In the genomic region with DNA sequence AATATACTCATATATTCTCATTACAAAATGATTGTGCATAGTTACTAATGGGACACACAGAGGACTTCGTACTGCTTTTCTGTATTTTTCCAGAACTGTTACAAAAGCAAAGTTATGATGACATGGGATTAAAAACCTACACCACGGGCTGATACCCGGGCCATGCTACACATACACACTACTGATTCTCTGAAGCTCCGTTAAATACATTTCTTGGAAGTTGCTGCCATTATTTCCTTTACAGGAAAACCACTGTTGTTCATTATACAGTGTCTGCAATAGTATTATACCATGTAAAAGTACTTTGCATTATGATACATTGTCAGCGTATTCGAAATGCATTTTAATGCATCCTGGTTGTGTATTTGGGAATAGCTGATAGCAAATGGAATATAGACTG, we compare ENCODE assay signal across 21 cellular contexts. TPM values are rescaled to one million over a fixed set of nuclear protein-coding genes. Genes with fewer than 3 reads are reported as not detected.
DNase-seq lines count a peak whose midpoint lies in the region; ATAC-seq, FAIRE-seq and TF ChIP-seq lines count a peak whose summit lies in the region.
"Had no signal": no experiment of that assay in that cellular context is flagged by ENCODE, and none has a peak within 500 bp of the region (broad histone marks: within the 10 kb centered on the region; RNA-seq: fewer than 3 reads in every experiment).

No MANE protein-coding gene starts in this region.

- H3K27ac Mint-ChIP-seq in activated naive CD8-positive, alpha-beta T cell treated with anti-CD3 and anti-CD28 coated beads, Interleukin-2, amount 10 ng/mL, durations not matched to agents 7 days and 5 days = no peak overlapping the region
- H3K27ac Mint-ChIP-seq in activated naive CD8-positive, alpha-beta T cell treated with anti-CD3 and anti-CD28 coated beads for 36 hours = no peak overlapping the region
- H3K27ac Mint-ChIP-seq in natural killer cell treated with Interleukin-12 subunit alpha and Interleukin-12 subunit beta and Interleukin-15 and Interleukin-18, amount 100 ng/mL, for 72 hours = no peak overlapping the region
- H3K27ac Mint-ChIP-seq: CD4-positive, CD25-positive, alpha-beta regulatory T cell; CD8-positive, alpha-beta T cell had no signal

- peaks cover 6% of the 10 kb centered on the region for H4K20me1 ChIP-seq in Karpas-422 (ENCODE audit: insufficient read depth, low read depth, low read length)

- peak; percentile 45 for ATAC-seq in activated naive CD8-positive, alpha-beta T cell treated with anti-CD3 and anti-CD28 coated beads, Interleukin-2, amount 10 ng/mL, durations not matched to agents 7 days and 5 days (ENCODE audit: low read depth)
- no peak for ATAC-seq in natural killer cell treated with Interleukin-12 subunit alpha and Interleukin-12 subunit beta and Interleukin-15 and Interleukin-18, amount 100 ng/mL, for 72 hours
- no peak for ATAC-seq in GM18502 (IDR thresholded peaks at IDR 0.05; ENCODE audit: poor library complexity, unreplicated experiment)
- ATAC-seq: A549; CD8-positive, alpha-beta T cell; GM12878 had no signal

- no peak for DNase-seq in activated naive CD8-positive, alpha-beta T cell treated with anti-CD3 and anti-CD28 coated beads, Interleukin-2, amount 10 ng/mL, durations not matched to agents 7 days and 5 days
- no peak for DNase-seq in activated naive CD8-positive, alpha-beta T cell treated with anti-CD3 and anti-CD28 coated beads for 36 hours
- DNase-seq in GM18507 (ENCODE audit: extremely low spot score, insufficient read length, low read depth) (no peak), Karpas-422 (no peak), A673 (ENCODE audit: low spot score) (no peak)
- no peak for DNase-seq in natural killer cell treated with Interleukin-12 subunit alpha and Interleukin-12 subunit beta and Interleukin-15 and Interleukin-18, amount 100 ng/mL, for 72 hours (ENCODE audit: low spot score)
- DNase-seq: 8988T; Caco-2; CD8-positive, alpha-beta T cell; DMS153; EL; GDM1; GM23248; H7; HCEC 1CT had no signal

- FAIRE-seq in GM18507 (lab: Jason Lieb, UNC) = peak; percentile 21
- FAIRE-seq: A549, GM12878, H1 had no signal

- peaks cover 41% of the 10 kb centered on the region for H3K27me3 Mint-ChIP-seq in activated naive CD8-positive, alpha-beta T cell treated with anti-CD3 and anti-CD28 coated beads, Interleukin-2, amount 10 ng/mL, durations not matched to agents 7 days and 5 days
- H3K27me3 Mint-ChIP-seq in activated naive CD8-positive, alpha-beta T cell treated with anti-CD3 and anti-CD28 coated beads for 36 hours = peaks cover 36% of the 10 kb centered on the region
- peaks cover 29 to 54% of the 10 kb centered on the region in 2 donors for H3K27me3 Mint-ChIP-seq in natural killer cell treated with Interleukin-12 subunit alpha and Interleukin-12 subunit beta and Interleukin-15 and Interleukin-18, amount 100 ng/mL, for 72 hours

- no peak overlapping the region for H3K4me3 ChIP-seq in Karpas-422 (ENCODE audit: low read length)
- H3K4me3 ChIP-seq in A673 (ENCODE audit: low read depth, low read length, poor library complexity, severe bottlenecking) = no peak overlapping the region
- H3K4me3 ChIP-seq: A549, GM12878, GM23248 had no signal

- H2AFZ ChIP-seq in Karpas-422 (ENCODE audit: low read length) = no peak overlapping the region
- H2AFZ ChIP-seq: GM23248 had no signal

- POLR2A ChIA-PET in activated naive CD8-positive, alpha-beta T cell treated with anti-CD3 and anti-CD28 coated beads, Interleukin-2, amount 10 ng/mL, durations not matched to agents 7 days and 5 days (lab: Charles Lee) = no interaction called here
- POLR2A ChIA-PET in A673 (lab: Charles Lee; ENCODE audit: low non-redundant PET) = no interaction called here

- no peak overlapping the region for H3K9ac ChIP-seq in Karpas-422 (ENCODE audit: low read length)
- H3K9ac ChIP-seq: GM23248 had no signal

- intact Hi-C loops in A673 (cut with micrococcal nuclease; ENCODE audit: unreplicated experiment) = no loop called here

- H3K4me1 ChIP-seq in Karpas-422 (ENCODE audit: low read length) (peaks cover 100% of the 10 kb centered on the region), A673 (ENCODE audit: insufficient read depth, low read length, poor library complexity, severe bottlenecking) (no peaks in the 10 kb centered on the region)
- H3K4me1 ChIP-seq: A549, Caco-2 had no signal

- H3K79me2 ChIP-seq in Karpas-422 (ENCODE audit: low read length) = peaks cover 99% of the 10 kb centered on the region

- H3K36me3 Mint-ChIP-seq in activated naive CD8-positive, alpha-beta T cell treated with anti-CD3 and anti-CD28 coated beads, Interleukin-2, amount 10 ng/mL, durations not matched to agents 7 days and 5 days = peaks cover 1% of the 10 kb centered on the region
- no peaks in the 10 kb centered on the region for H3K36me3 Mint-ChIP-seq in activated naive CD8-positive, alpha-beta T cell treated with anti-CD3 and anti-CD28 coated beads for 36 hours
- H3K36me3 Mint-ChIP-seq in natural killer cell treated with Interleukin-12 subunit alpha and Interleukin-12 subunit beta and Interleukin-15 and Interleukin-18, amount 100 ng/mL, for 72 hours = no peaks in the 10 kb centered on the region
- H3K36me3 Mint-ChIP-seq: CD4-positive, CD25-positive, alpha-beta regulatory T cell; CD8-positive, alpha-beta T cell had no signal

- H3K27me3 ChIP-seq in Karpas-422 (ENCODE audit: low read length) = no peaks in the 10 kb centered on the region
- no peaks in the 10 kb centered on the region for H3K27me3 ChIP-seq in A673 (replicated peaks; ENCODE audit: insufficient read depth, low read depth, low read length, poor library complexity)

- H3K9me3 ChIP-seq in Karpas-422 (ENCODE audit: low read length) (no peaks in the 10 kb centered on the region), A673 (ENCODE audit: low read depth, low read length, poor library complexity, severe bottlenecking) (no peaks in the 10 kb centered on the region)
- H3K9me3 ChIP-seq: A549, Caco-2 had no signal

- BruUV-seq in A673 (replicated peaks; lab: Mats Ljungman, UMichigan) = no TSS peak

- H3K4me3 Mint-ChIP-seq in activated naive CD8-positive, alpha-beta T cell treated with anti-CD3 and anti-CD28 coated beads, Interleukin-2, amount 10 ng/mL, durations not matched to agents 7 days and 5 days = peak overlapping the region; percentile 15
- no peak overlapping the region for H3K4me3 Mint-ChIP-seq in activated naive CD8-positive, alpha-beta T cell treated with anti-CD3 and anti-CD28 coated beads for 36 hours
- no peak overlapping the region for H3K4me3 Mint-ChIP-seq in natural killer cell treated with Interleukin-12 subunit alpha and Interleukin-12 subunit beta and Interleukin-15 and Interleukin-18, amount 100 ng/mL, for 72 hours
- H3K4me3 Mint-ChIP-seq: CD4-positive, CD25-positive, alpha-beta regulatory T cell; CD8-positive, alpha-beta T cell had no signal

- TF ChIP-seq CTCF in A673 (conservative IDR thresholded peaks at IDR 0.05; ENCODE audit: low read depth, low read length) = no peak

- peaks cover 19% of the 10 kb centered on the region for H3K4me1 Mint-ChIP-seq in activated naive CD8-positive, alpha-beta T cell treated with anti-CD3 and anti-CD28 coated beads, Interleukin-2, amount 10 ng/mL, durations not matched to agents 7 days and 5 days
- peaks cover 6% of the 10 kb centered on the region for H3K4me1 Mint-ChIP-seq in activated naive CD8-positive, alpha-beta T cell treated with anti-CD3 and anti-CD28 coated beads for 36 hours
- no peaks in the 10 kb centered on the region for H3K4me1 Mint-ChIP-seq in natural killer cell treated with Interleukin-12 subunit alpha and Interleukin-12 subunit beta and Interleukin-15 and Interleukin-18, amount 100 ng/mL, for 72 hours (ENCODE audit: low read depth in 2 of 2)

- no peaks in the 10 kb centered on the region for H3K9me2 ChIP-seq in Karpas-422 (replicated peaks; ENCODE audit: insufficient read depth, low read length)

- H3K36me3 ChIP-seq in Karpas-422 (ENCODE audit: insufficient read depth, low read length) (peaks cover 78% of the 10 kb centered on the region), A673 (ENCODE audit: insufficient read depth, low read length, poor library complexity, severe bottlenecking) (no peaks in the 10 kb centered on the region)

- CTCF ChIA-PET in A673 (lab: Charles Lee) = no interaction called here

- H3K27ac ChIP-seq in Karpas-422 (ENCODE audit: low read length) (peak overlapping the region; percentile 20; the same call in 1 of the 2 replicates), A673 (ENCODE audit: low read depth, low read length, poor library complexity, severe bottlenecking) (no peak overlapping the region)
- H3K27ac ChIP-seq: A549, C4-2B, GM23248 had no signal

- H3K9me3 Mint-ChIP-seq in activated naive CD8-positive, alpha-beta T cell treated with anti-CD3 and anti-CD28 coated beads, Interleukin-2, amount 10 ng/mL, durations not matched to agents 7 days and 5 days = peaks cover 2% of the 10 kb centered on the region
- no peaks in the 10 kb centered on the region for H3K9me3 Mint-ChIP-seq in activated naive CD8-positive, alpha-beta T cell treated with anti-CD3 and anti-CD28 coated beads for 36 hours
- no peaks in the 10 kb centered on the region for H3K9me3 Mint-ChIP-seq in natural killer cell treated with Interleukin-12 subunit alpha and Interleukin-12 subunit beta and Interleukin-15 and Interleukin-18, amount 100 ng/mL, for 72 hours
- H3K9me3 Mint-ChIP-seq: CD8-positive, alpha-beta T cell had no signal

- no peak overlapping the region for H3K4me2 ChIP-seq in Karpas-422 (ENCODE audit: low read depth, low read length, poor library complexity, severe bottlenecking)
- H3K4me2 ChIP-seq: A549 had no signal

RNA-seq across cellular contexts. Expression of a gene that starts 32.5 kb away (rescaled TPM):
- total RNA-seq in activated naive CD8-positive, alpha-beta T cell treated with anti-CD3 and anti-CD28 coated beads, Interleukin-2, amount 10 ng/mL, durations not matched to agents 7 days and 5 days = under 1 TPM; 0.17 to 0.48 TPM
- total RNA-seq in activated naive CD8-positive, alpha-beta T cell treated with anti-CD3 and anti-CD28 coated beads for 36 hours = under 1 TPM; 0.21 to 0.22 TPM
- total RNA-seq in Karpas-422 (2014; rRNA removed; shearing (Covaris generic); ENCODE audit: low replicate concordance) = 93.1 and 101 TPM in 2 replicates
- total RNA-seq in natural killer cell treated with Interleukin-12 subunit alpha and Interleukin-12 subunit beta and Interleukin-15 and Interleukin-18, amount 100 ng/mL, for 72 hours = 1 to 10 TPM in 1 of 2 donors, not detected in 1; 1.9 TPM
- total RNA-seq in A673 (2021) = 1.7 and 1.9 TPM in 2 replicates
- total RNA-seq: Caco-2 had no signal

Comparison
In these comparisons a context has a peak if more than half of its experiments do, and no peak if none do; other contexts are left out.
1. RNA of a gene that starts 32.5 kb away (total RNA-seq): 93.1 to 101 TPM in Karpas-422; 1.9 TPM in natural killer cell treated with Interleukin-12 subunit alpha and Interleukin-12 subunit beta and Interleukin-15 and Interleukin-18, amount 100 ng/mL, for 72 hours, 1.7 to 1.9 TPM in A673, 0.17 to 0.48 TPM in activated naive CD8-positive, alpha-beta T cell treated with anti-CD3 and anti-CD28 coated beads, Interleukin-2, amount 10 ng/mL, durations not matched to agents 7 days and 5 days and 0.21 to 0.22 TPM in activated naive CD8-positive, alpha-beta T cell treated with anti-CD3 and anti-CD28 coated beads for 36 hours; every median in the first group is over 10 times any median in the second.